In genomic region chr18:58221060-58221725, GRCh38 we compare ENCODE assay signal across 10 cellular contexts.
DNase-seq lines count a peak whose midpoint lies in the region; TF ChIP-seq lines count a peak whose summit lies in the region.
"Had no signal": no experiment of that assay in that cellular context is flagged by ENCODE, and none has a peak within 500 bp of the region (broad histone marks: within the 10 kb centered on the region; RNA-seq: fewer than 3 reads in every experiment).

No MANE protein-coding gene starts in this region.

- H4K91ac ChIP-seq in mesenchymal stem cell (ENCODE audit: low read length), result no peak overlapping the region

- H3K9me2 ChIP-seq in Karpas-422 (replicated peaks; ENCODE audit: insufficient read depth, low read length), result no peaks in the 10 kb centered on the region

- H4K20me1 ChIP-seq in Karpas-422 (ENCODE audit: insufficient read depth, low read depth, low read length), result peaks cover 18% of the 10 kb centered on the region

- peak overlapping the region in 1 of 2 experiments; percentile 54 for H3K4ac ChIP-seq in mesenchymal stem cell (ENCODE audit: low read depth in 1 of 2, low read length in 2 of 2)

- H4K8ac ChIP-seq in mesenchymal stem cell (ENCODE audit: low read length), result peak overlapping the region; percentile 59

- H3K79me1 ChIP-seq in mesenchymal stem cell (replicated peaks; ENCODE audit: low read length, poor library complexity, severe bottlenecking), result peaks cover 14% of the 10 kb centered on the region

- H3K27ac ChIP-seq in C4-2B (peak overlapping the region; percentile 59), Karpas-422 (ENCODE audit: low read length) (no peak overlapping the region), mesenchymal stem cell (ENCODE audit: low read length, poor library complexity, severe bottlenecking) (peak overlapping the region; percentile 63), tibial artery (no peak overlapping the region)

- peak; percentile 73 for DNase-seq in Karpas-422
- DNase-seq in mesenchymal stem cell, result peak; percentile 66
- DNase-seq in activated CD8-positive, alpha-beta memory T cell treated with anti-CD3 and anti-CD28 coated beads, Interleukin-2, amount 50 U/mL, for 4 hours, result no peak
- DNase-seq in tibial artery, result no peak
- DNase-seq in RKO (ENCODE audit: low spot score), result no peak
- no peak for DNase-seq in NCI-H446 (lab: John Stamatoyannopoulos, UW)
- DNase-seq: DMS 273 treated with DMSO at 0.1 percent for 48 hours, NCI-H1436 had no signal

- H3K36me3 ChIP-seq in Karpas-422 (ENCODE audit: insufficient read depth, low read length) (no peaks in the 10 kb centered on the region), mesenchymal stem cell (ENCODE audit: control insufficient read depth in 1 of 2, insufficient read depth in 2 of 2, low read depth in 1 of 2, low read length in 2 of 2) (no peaks in the 10 kb centered on the region), tibial artery (no peaks in the 10 kb centered on the region)

- H3K23ac ChIP-seq in mesenchymal stem cell (ENCODE audit: low read length in 2 of 2), result no peak overlapping the region

- no peaks in the 10 kb centered on the region for H3K36me3 Mint-ChIP-seq in dendritic cell treated with granulocyte-macrophage colony-stimulating factor and Interleukin-4, amounts not matched to agents 40 ng/mL and 50 ng/mL, for 4 days (ENCODE audit: low read depth)

- H3K27ac Mint-ChIP-seq in dendritic cell treated with granulocyte-macrophage colony-stimulating factor and Interleukin-4, amounts not matched to agents 40 ng/mL and 50 ng/mL, for 4 days, result peak overlapping the region; percentile 89

- H3K4me2 ChIP-seq in Karpas-422 (ENCODE audit: low read depth, low read length, poor library complexity, severe bottlenecking) (peak overlapping the region; percentile 52), mesenchymal stem cell (ENCODE audit: low read length, poor library complexity, severe bottlenecking) (peak overlapping the region; percentile 66)

- no peak overlapping the region for H2BK15ac ChIP-seq in mesenchymal stem cell (ENCODE audit: low read depth, poor library complexity, severe bottlenecking)

- H3K4me1 ChIP-seq in Karpas-422 (ENCODE audit: low read length), result peaks cover 49% of the 10 kb centered on the region
- peaks cover 15% of the 10 kb centered on the region for H3K4me1 ChIP-seq in mesenchymal stem cell (ENCODE audit: control insufficient read depth, insufficient read depth, low read depth, low read length)
- H3K4me1 ChIP-seq in tibial artery, result no peaks in the 10 kb centered on the region

- no peaks in the 10 kb centered on the region for H3K9me3 Mint-ChIP-seq in dendritic cell treated with granulocyte-macrophage colony-stimulating factor and Interleukin-4, amounts not matched to agents 40 ng/mL and 50 ng/mL, for 4 days

- H3K79me2 ChIP-seq in Karpas-422 (ENCODE audit: low read length), result no peaks in the 10 kb centered on the region

- H3K27me3 Mint-ChIP-seq in dendritic cell treated with granulocyte-macrophage colony-stimulating factor and Interleukin-4, amounts not matched to agents 40 ng/mL and 50 ng/mL, for 4 days, result peaks cover 23% of the 10 kb centered on the region

- peak overlapping the region; percentile 54 for H2BK120ac ChIP-seq in mesenchymal stem cell (ENCODE audit: low read depth, low read length)

- H3K4me3 ChIP-seq in Karpas-422 (ENCODE audit: low read length) (peak overlapping the region; percentile 45; the same call in 1 of the 2 replicates), mesenchymal stem cell (ENCODE audit: insufficient read depth in 1 of 2, low read depth in 1 of 2, low read length in 2 of 2) (peak overlapping the region in 1 of 2 experiments; percentile 51), tibial artery (no peak overlapping the region)

- WGBS in mesenchymal stem cell, result 56% methylated on average over 10 of the region's 12 CpGs

- no peak for TF ChIP-seq CTCF in C4-2B (conservative IDR thresholded peaks at IDR 0.05)
- no peak for TF ChIP-seq CTCF in tibial artery (IDR thresholded peaks at IDR 0.05)

- peak overlapping the region in 1 of 2 experiments; percentile 35 for H3K18ac ChIP-seq in mesenchymal stem cell (ENCODE audit: low read depth in 1 of 2, low read length in 2 of 2)

- no peak overlapping the region for H3K4me3 Mint-ChIP-seq in dendritic cell treated with granulocyte-macrophage colony-stimulating factor and Interleukin-4, amounts not matched to agents 40 ng/mL and 50 ng/mL, for 4 days

- no peak overlapping the region for H3K14ac ChIP-seq in mesenchymal stem cell (ENCODE audit: low read length in 2 of 2)

- intact Hi-C loops in dendritic cell treated with granulocyte-macrophage colony-stimulating factor and Interleukin-4, amounts not matched to agents 40 ng/mL and 50 ng/mL, for 4 days (cut with micrococcal nuclease), result no loop called here
- intact Hi-C loops in tibial artery (cut with DNase I; ENCODE audit: low total_unique reads), result no loop called here

- peak overlapping the region in 1 of 2 experiments; percentile 51 for H2BK12ac ChIP-seq in mesenchymal stem cell (ENCODE audit: low read length in 2 of 2)

- H3K27me3 ChIP-seq in Karpas-422 (ENCODE audit: low read length), result no peaks in the 10 kb centered on the region
- no peaks in the 10 kb centered on the region for H3K27me3 ChIP-seq in mesenchymal stem cell (ENCODE audit: control insufficient read depth in 1 of 2, insufficient read depth in 1 of 2, low read length in 2 of 2)
- H3K27me3 ChIP-seq in tibial artery, result no peaks in the 10 kb centered on the region

- peak overlapping the region; percentile 53 for H2AK5ac ChIP-seq in mesenchymal stem cell (ENCODE audit: low read length, severe bottlenecking)

- peaks cover 85% of the 10 kb centered on the region for H3K4me1 Mint-ChIP-seq in dendritic cell treated with granulocyte-macrophage colony-stimulating factor and Interleukin-4, amounts not matched to agents 40 ng/mL and 50 ng/mL, for 4 days (ENCODE audit: low read depth)

- H2BK5ac ChIP-seq in mesenchymal stem cell (ENCODE audit: low read depth, low read length, poor library complexity, severe bottlenecking), result no peak overlapping the region

- H2AFZ ChIP-seq in Karpas-422 (ENCODE audit: low read length) (peak overlapping the region; percentile 32; the same call in 1 of the 2 replicates), mesenchymal stem cell (ENCODE audit: low read depth, low read length) (no peak overlapping the region)

- peak overlapping the region; percentile 41 for H3K9ac ChIP-seq in Karpas-422 (ENCODE audit: low read length)
- H3K9ac ChIP-seq in mesenchymal stem cell (ENCODE audit: low read length), result peak overlapping the region; percentile 80

- H3K9me3 ChIP-seq in Karpas-422 (ENCODE audit: low read length) (no peaks in the 10 kb centered on the region), mesenchymal stem cell (ENCODE audit: control insufficient read depth, low read length) (no peaks in the 10 kb centered on the region), tibial artery (no peaks in the 10 kb centered on the region)

Comparison
In these comparisons a context has a peak if more than half of its experiments do, and no peak if none do; other contexts are left out.
1. H3K27ac ChIP-seq: peak in C4-2B (single experiment) and mesenchymal stem cell (single experiment); none in Karpas-422 (single experiment) and tibial artery (0 of 2).
2. DNase-seq: peak in Karpas-422 (single experiment) and mesenchymal stem cell (single experiment); none in activated CD8-positive, alpha-beta memory T cell treated with anti-CD3 and anti-CD28 coated beads, Interleukin-2, amount 50 U/mL, for 4 hours (single experiment), tibial artery (0 of 2), RKO (single experiment) and NCI-H446 (0 of 2).